9 cellular contexts compared by ENCODE assay signal in genomic region chr2:166376488-166376828, GRCh38. TPM values are rescaled to one million over a fixed set of nuclear protein-coding genes. Genes with fewer than 3 reads are reported as not detected.
DNase-seq lines count a peak whose midpoint lies in the region; ATAC-seq and TF ChIP-seq lines count a peak whose summit lies in the region.
"Had no signal": no experiment of that assay in that cellular context is flagged by ENCODE, and none has a peak within 500 bp of the region (broad histone marks: within the 10 kb centered on the region; RNA-seq: fewer than 3 reads in every experiment).

No MANE protein-coding gene starts in this region.

- no peaks in the 10 kb centered on the region for H3K36me3 Mint-ChIP-seq in glutamatergic neuron (ENCODE audit: unreplicated experiment)
- H3K36me3 Mint-ChIP-seq: T-cell had no signal

- DNase-seq in GM23248 = no peak
- DNase-seq in T1000 (lab: John Stamatoyannopoulos, UW) = peak; percentile 3
- DNase-seq in glutamatergic neuron = no peak
- DNase-seq in sigmoid colon = no peak
- DNase-seq in DMS114 treated with DMSO at 0.1 percent for 48 hours (lab: John Stamatoyannopoulos, UW; ENCODE audit: unreplicated experiment) = no peak
- no peak for DNase-seq in D341Med (ENCODE audit: low spot score)
- no peak for DNase-seq in SK-N-DZ (ENCODE audit: low spot score)

- 6 to 8% methylated on average over 11 of the region's 11 CpGs for WGBS in GM23248 (ENCODE audit: low coverage in 1 of 2, low lambda C conversion rate in 2 of 2, missing lambda C conversion rate in 2 of 2), 2 experiments
- 6 to 9% methylated on average over 11 of the region's 11 CpGs for WGBS in sigmoid colon, 2 donors

- H3K27me3 ChIP-seq in GM23248 (replicated peaks; ENCODE audit: insufficient read depth) (no peaks in the 10 kb centered on the region), sigmoid colon (no peaks in the 10 kb centered on the region)

- no peaks in the 10 kb centered on the region for H3K9me2 ChIP-seq in GM23248 (ENCODE audit: insufficient read depth)

- H4K20me1 ChIP-seq in GM23248 (ENCODE audit: insufficient read depth) = no peaks in the 10 kb centered on the region

- H3F3A ChIP-seq in GM23248 (ENCODE audit: insufficient read depth) = no peaks in the 10 kb centered on the region

- peak overlapping the region; percentile 91 for H3K27ac Mint-ChIP-seq in glutamatergic neuron (ENCODE audit: unreplicated experiment)
- H3K27ac Mint-ChIP-seq: T-cell had no signal

- peak overlapping the region; percentile 93 for H3K4me2 ChIP-seq in GM23248 (ENCODE audit: unreplicated experiment)

- H3K27me3 Mint-ChIP-seq in glutamatergic neuron (ENCODE audit: unreplicated experiment) = no peaks in the 10 kb centered on the region

- H3K9me3 ChIP-seq in GM23248 (ENCODE audit: low read depth) (no peaks in the 10 kb centered on the region), sigmoid colon (no peaks in the 10 kb centered on the region)

- in situ Hi-C loops in GM23248 (cut with MboI) = no loop called here

- H3K4me3 ChIP-seq in GM23248 (peak overlapping the region; percentile 90), sigmoid colon (peak overlapping the region; percentile 62 to 81 (median 72))

- no peak for TF ChIP-seq POLR2A in sigmoid colon (IDR thresholded peaks at IDR 0.05)

- peaks cover 5% of the 10 kb centered on the region; the same call in 1 of the 2 replicates for H3K4me1 ChIP-seq in GM23248 (ENCODE audit: insufficient read depth)
- peaks cover 0 to 32% (median 14%) of the 10 kb centered on the region in 4 donors for H3K4me1 ChIP-seq in sigmoid colon

- peak overlapping the region; percentile 96 for H2AFZ ChIP-seq in GM23248

- no peak for ATAC-seq in HG03139 (IDR thresholded peaks at IDR 0.05; ENCODE audit: unreplicated experiment)

- peak overlapping the region; percentile 92 for H3K4me3 Mint-ChIP-seq in glutamatergic neuron (ENCODE audit: unreplicated experiment)

- no peak for TF ChIP-seq EP300 in sigmoid colon (IDR thresholded peaks at IDR 0.05)

- intact Hi-C loops in sigmoid colon (cut with DNase I) = no loop called here

- H3K4me1 Mint-ChIP-seq in glutamatergic neuron (ENCODE audit: low read depth, unreplicated experiment) = peaks cover 5% of the 10 kb centered on the region

- peak overlapping the region; percentile 72 for H3K9ac ChIP-seq in GM23248

- H3K27ac ChIP-seq in GM23248 (peak overlapping the region; percentile 39), sigmoid colon (peak overlapping the region; percentile 46 to 79 (median 74))

- no peaks in the 10 kb centered on the region for H3K79me2 ChIP-seq in GM23248 (ENCODE audit: insufficient read depth)

- H3K36me3 ChIP-seq in GM23248 (ENCODE audit: low read depth) (no peaks in the 10 kb centered on the region), sigmoid colon (no peaks in the 10 kb centered on the region)

- peaks cover 2% of the 10 kb centered on the region for H3K9me3 Mint-ChIP-seq in glutamatergic neuron (ENCODE audit: unreplicated experiment)
- H3K9me3 Mint-ChIP-seq: T-cell had no signal

- TF ChIP-seq CTCF in glutamatergic neuron (IDR thresholded peaks at IDR 0.05; ENCODE audit: partially characterized antibody, unreplicated experiment) (no peak), sigmoid colon (IDR thresholded peaks at IDR 0.05) (no peak)

RNA-seq across cellular contexts. Expression of gene SCN9A, which starts 0.7 kb away (rescaled TPM):
- total RNA-seq in GM23248 (2014; rRNA removed; shearing (Covaris generic)) = 8.3 and 17.6 TPM in 2 replicates
- polyA plus RNA-seq in GM23248 (2016; fragmentation: Nextera tagmentation; extraction: Ambion mirVana) (6.1 and 7.2 TPM in 2 replicates), sigmoid colon (1 to 10 TPM in 1 of 3 donors, under 1 TPM in 2; 0.23 to 2.8 (median 0.60) TPM)
- total RNA-seq in glutamatergic neuron (ENCODE audit: unreplicated experiment) (11.2 TPM), sigmoid colon (10 to 100 TPM; 14.3 to 22.1 (median 16.0) TPM)
- 3.7 and 4.7 TPM in 2 replicates for polyA plus RNA-seq in SK-N-DZ (2014; cell fraction: cytosol; rRNA removed)
- polyA plus RNA-seq in SK-N-DZ (2014; cell fraction: nucleus; rRNA removed) = 3.8 and 4.7 TPM in 2 replicates
